27 cellular contexts compared by ENCODE assay signal in the genomic region with DNA sequence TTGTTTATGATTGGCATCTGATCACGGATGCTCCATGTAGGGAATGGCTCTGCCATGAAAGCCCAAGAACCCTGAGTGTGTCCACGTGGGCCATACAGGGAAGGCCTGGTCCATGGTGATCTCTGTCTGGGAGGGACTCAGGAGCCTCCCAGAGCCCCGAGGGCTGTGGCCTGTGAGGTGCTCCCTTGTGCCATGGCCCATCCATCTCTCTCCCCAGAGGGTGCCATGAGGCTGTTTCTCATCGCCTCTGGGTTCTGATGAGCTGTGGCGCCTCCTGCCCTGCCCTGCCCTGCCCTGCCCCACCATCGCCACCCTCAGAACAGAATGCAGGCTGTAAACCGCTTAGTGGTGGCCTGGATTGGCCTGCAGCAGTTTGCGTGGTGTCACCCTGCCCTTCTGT.
DNase-seq lines count a peak whose midpoint lies in the region; ATAC-seq and TF ChIP-seq lines count a peak whose summit lies in the region.
"Had no signal": no experiment of that assay in that cellular context is flagged by ENCODE, and none has a peak within 500 bp of the region (broad histone marks: within the 10 kb centered on the region; RNA-seq: fewer than 3 reads in every experiment).

No MANE protein-coding gene starts in this region.

- no peaks in the 10 kb centered on the region; the same call in 1 of the 2 replicates for H3K9me3 Mint-ChIP-seq in WTC11
- H3K9me3 Mint-ChIP-seq: CD4-positive, alpha-beta T cell; IgD-negative memory B cell had no signal

- TF ChIP-seq EP300 in transverse colon (IDR thresholded peaks at IDR 0.05; ENCODE audit: low read depth) = no peak

- H3K9me3 ChIP-seq in cardiac muscle cell (ENCODE audit: low read depth) (no peaks in the 10 kb centered on the region), right cardiac atrium (ENCODE audit: control insufficient read depth, low read length) (no peaks in the 10 kb centered on the region), mucosa of descending colon (no peaks in the 10 kb centered on the region), transverse colon (no peaks in the 10 kb centered on the region)
- H3K9me3 ChIP-seq: HAP-1 had no signal

- H3K36me3 ChIP-seq in cardiac muscle cell (no peaks in the 10 kb centered on the region), mucosa of descending colon (ENCODE audit: low read depth) (no peaks in the 10 kb centered on the region), transverse colon (no peaks in the 10 kb centered on the region)
- H3K36me3 ChIP-seq: HAP-1 had no signal

- POLR2A ChIA-PET in WTC11 (lab: Charles Lee) = no interaction called here

- peaks cover 64% of the 10 kb centered on the region for H3K4me1 Mint-ChIP-seq in WTC11

- H3K27me3 ChIP-seq in cardiac muscle cell = no peaks in the 10 kb centered on the region
- no peaks in the 10 kb centered on the region for H3K27me3 ChIP-seq in right cardiac atrium (ENCODE audit: control insufficient read depth, insufficient read depth)
- H3K27me3 ChIP-seq in transverse colon = no peaks in the 10 kb centered on the region

- no peaks in the 10 kb centered on the region for H3K27me3 Mint-ChIP-seq in WTC11 (ENCODE audit: low read depth)
- H3K27me3 Mint-ChIP-seq: B cell; CD4-positive, alpha-beta T cell had no signal

- DNase-seq in cardiac muscle cell (ENCODE audit: low read depth in 1 of 2, low spot score in 1 of 2) (no peak), right cardiac atrium (no peak), WTC11 (ENCODE audit: low spot score) (no peak), mucosa of descending colon (peak in 1 of 3 donors; percentile 40), transverse colon (peak; percentile 31), epidermal melanocyte (ENCODE audit: insufficient read length, low spot score) (no peak)
- no peak for DNase-seq in stimulated activated naive CD8-positive, alpha-beta T cell treated with anti-CD3 and anti-CD28 coated beads, Interleukin-15, Interleukin-2, amounts not matched to agents 100 U/mL and 50 U/mL, for 24 hours
- DNase-seq: CD4-positive, alpha-beta T cell; GM23248; MM.1S; NCI-H1048; NCI-H1417; NCI-H1694 treated with DMSO at 0.1 percent for 48 hours; NCI-H2081; NCI-H2171; NCI-H226; NCI-H510A; NCI-H69; SHP77 treated with DMSO at 0.1 percent for 48 hours had no signal

- H3K27ac ChIP-seq in cardiac muscle cell (peak overlapping the region; percentile 13), right cardiac atrium (ENCODE audit: low read length) (no peak overlapping the region), transverse colon (no peak overlapping the region)
- H3K27ac ChIP-seq: 22Rv1, GM23248, HL-60, KMS-11 had no signal

- peak overlapping the region; percentile 84; the same call in 1 of the 2 replicates for H3K27ac Mint-ChIP-seq in WTC11
- H3K27ac Mint-ChIP-seq: B cell; CD4-positive, alpha-beta T cell; IgD-negative memory B cell had no signal

- in situ Hi-C loops in transverse colon (cut with MboI; ENCODE audit: low pct_ligation_motif_present in 1 of 4, low pct_unique_long_range_greater_than_20kb in 1 of 4, low sequenced_read_pairs in 3 of 4) = no loop called here

- TF ChIP-seq CTCF in cardiac muscle cell (IDR thresholded peaks at IDR 0.05; ENCODE audit: low read depth, low read length) (no peak), WTC11 (IDR thresholded peaks at IDR 0.05) (no peak), mucosa of descending colon (IDR thresholded peaks at IDR 0.05) (no peak), transverse colon (IDR thresholded peaks at IDR 0.05) (no peak)

- no peak overlapping the region for H3K4me3 Mint-ChIP-seq in WTC11
- H3K4me3 Mint-ChIP-seq: B cell; CD4-positive, alpha-beta T cell had no signal

- TF ChIP-seq POLR2A in transverse colon (IDR thresholded peaks at IDR 0.05) = no peak

- intact Hi-C loops in right cardiac atrium (cut with DNase I) (no loop called here), mucosa of descending colon (cut with DNase I, micrococcal nuclease) (no loop called here), transverse colon (cut with DNase I; ENCODE audit: low total_unique reads) (no loop called here)

- H3K4me3 ChIP-seq in cardiac muscle cell = no peak overlapping the region
- H3K4me3 ChIP-seq in right cardiac atrium (ENCODE audit: low read length) = no peak overlapping the region
- H3K4me3 ChIP-seq in mucosa of descending colon = no peak overlapping the region
- H3K4me3 ChIP-seq in transverse colon = no peak overlapping the region
- H3K4me3 ChIP-seq: GM23248, HAP-1 had no signal

- CTCF ChIA-PET in WTC11 (lab: Charles Lee) = no interaction called here

- 97% methylated on average over 8 of the region's 8 CpGs for WGBS in right cardiac atrium
- WGBS in transverse colon (ENCODE audit: low coverage in 1 of 2), 2 donors = 53% methylated on average over 8 of the region's 8 CpGs; no CpG with 5 or more reads in 1 of the 2 donors

- peaks cover 53% of the 10 kb centered on the region for H3K4me1 ChIP-seq in cardiac muscle cell (ENCODE audit: low read depth)
- H3K4me1 ChIP-seq in right cardiac atrium (ENCODE audit: control insufficient read depth, insufficient read depth, low read length) = peaks cover 3% of the 10 kb centered on the region
- H3K4me1 ChIP-seq in mucosa of descending colon (ENCODE audit: low read depth) = peaks cover 16% of the 10 kb centered on the region
- H3K4me1 ChIP-seq in transverse colon = peaks cover 0 to 25% (median 10%) of the 10 kb centered on the region in 4 donors
- H3K4me1 ChIP-seq: HAP-1 had no signal

- ATAC-seq in right cardiac atrium (no peak), WTC11 (no peak), mucosa of descending colon (peak; percentile 64), HG02870 (IDR thresholded peaks at IDR 0.05; ENCODE audit: unreplicated experiment) (no peak)
- no peak for ATAC-seq in stimulated activated naive CD8-positive, alpha-beta T cell treated with anti-CD3 and anti-CD28 coated beads, Interleukin-15, Interleukin-2, amounts not matched to agents 100 U/mL and 50 U/mL, for 24 hours
- ATAC-seq: Panc1 had no signal

- H3K36me3 Mint-ChIP-seq in WTC11 = peaks cover 4% of the 10 kb centered on the region

TF ChIP-seq in WTC11, 78 proteins besides CTCF, POLR2A, EP300 and RAD21 (continues in another document):
- TF ChIP-seq ZNF671 (CRISPR knock-in tag; IDR thresholded peaks at IDR 0.05) = no peak
- TF ChIP-seq RORB (CRISPR knock-in tag; IDR thresholded peaks at IDR 0.05) = no peak
- no peak for TF ChIP-seq MYBL2 (CRISPR knock-in tag; IDR thresholded peaks at IDR 0.05)
- TF ChIP-seq, protein P1, sequence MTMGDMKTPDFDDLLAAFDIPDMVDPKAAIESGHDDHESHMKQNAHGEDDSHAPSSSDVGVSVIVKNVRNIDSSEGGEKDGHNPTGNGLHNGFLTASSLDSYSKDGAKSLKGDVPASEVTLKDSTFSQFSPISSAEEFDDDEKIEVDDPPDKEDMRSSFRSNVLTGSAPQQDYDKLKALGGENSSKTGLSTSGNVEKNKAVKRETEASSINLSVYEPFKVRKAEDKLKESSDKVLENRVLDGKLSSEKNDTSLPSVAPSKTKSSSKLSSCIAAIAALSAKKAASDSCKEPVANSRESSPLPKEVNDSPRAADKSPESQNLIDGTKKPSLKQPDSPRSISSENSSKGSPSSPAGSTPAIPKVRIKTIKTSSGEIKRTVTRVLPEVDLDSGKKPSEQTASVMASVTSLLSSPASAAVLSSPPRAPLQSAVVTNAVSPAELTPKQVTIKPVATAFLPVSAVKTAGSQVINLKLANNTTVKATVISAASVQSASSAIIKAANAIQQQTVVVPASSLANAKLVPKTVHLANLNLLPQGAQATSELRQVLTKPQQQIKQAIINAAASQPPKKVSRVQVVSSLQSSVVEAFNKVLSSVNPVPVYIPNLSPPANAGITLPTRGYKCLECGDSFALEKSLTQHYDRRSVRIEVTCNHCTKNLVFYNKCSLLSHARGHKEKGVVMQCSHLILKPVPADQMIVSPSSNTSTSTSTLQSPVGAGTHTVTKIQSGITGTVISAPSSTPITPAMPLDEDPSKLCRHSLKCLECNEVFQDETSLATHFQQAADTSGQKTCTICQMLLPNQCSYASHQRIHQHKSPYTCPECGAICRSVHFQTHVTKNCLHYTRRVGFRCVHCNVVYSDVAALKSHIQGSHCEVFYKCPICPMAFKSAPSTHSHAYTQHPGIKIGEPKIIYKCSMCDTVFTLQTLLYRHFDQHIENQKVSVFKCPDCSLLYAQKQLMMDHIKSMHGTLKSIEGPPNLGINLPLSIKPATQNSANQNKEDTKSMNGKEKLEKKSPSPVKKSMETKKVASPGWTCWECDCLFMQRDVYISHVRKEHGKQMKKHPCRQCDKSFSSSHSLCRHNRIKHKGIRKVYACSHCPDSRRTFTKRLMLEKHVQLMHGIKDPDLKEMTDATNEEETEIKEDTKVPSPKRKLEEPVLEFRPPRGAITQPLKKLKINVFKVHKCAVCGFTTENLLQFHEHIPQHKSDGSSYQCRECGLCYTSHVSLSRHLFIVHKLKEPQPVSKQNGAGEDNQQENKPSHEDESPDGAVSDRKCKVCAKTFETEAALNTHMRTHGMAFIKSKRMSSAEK (CRISPR knock-in tag; IDR thresholded peaks at IDR 0.05; ENCODE audit: borderline replicate concordance) = no peak
- TF ChIP-seq, protein P2, sequence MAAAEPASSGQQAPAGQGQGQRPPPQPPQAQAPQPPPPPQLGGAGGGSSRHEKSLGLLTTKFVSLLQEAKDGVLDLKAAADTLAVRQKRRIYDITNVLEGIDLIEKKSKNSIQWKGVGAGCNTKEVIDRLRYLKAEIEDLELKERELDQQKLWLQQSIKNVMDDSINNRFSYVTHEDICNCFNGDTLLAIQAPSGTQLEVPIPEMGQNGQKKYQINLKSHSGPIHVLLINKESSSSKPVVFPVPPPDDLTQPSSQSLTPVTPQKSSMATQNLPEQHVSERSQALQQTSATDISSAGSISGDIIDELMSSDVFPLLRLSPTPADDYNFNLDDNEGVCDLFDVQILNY (CRISPR knock-in tag; IDR thresholded peaks at IDR 0.05) = no peak
- no peak for TF ChIP-seq ESRRA (CRISPR knock-in tag; IDR thresholded peaks at IDR 0.05; ENCODE audit: borderline replicate concordance)
- TF ChIP-seq E2F1 (CRISPR knock-in tag; IDR thresholded peaks at IDR 0.05) = no peak
- TF ChIP-seq PRRX2 (CRISPR knock-in tag; IDR thresholded peaks at IDR 0.05) = no peak
- TF ChIP-seq, protein P3, sequence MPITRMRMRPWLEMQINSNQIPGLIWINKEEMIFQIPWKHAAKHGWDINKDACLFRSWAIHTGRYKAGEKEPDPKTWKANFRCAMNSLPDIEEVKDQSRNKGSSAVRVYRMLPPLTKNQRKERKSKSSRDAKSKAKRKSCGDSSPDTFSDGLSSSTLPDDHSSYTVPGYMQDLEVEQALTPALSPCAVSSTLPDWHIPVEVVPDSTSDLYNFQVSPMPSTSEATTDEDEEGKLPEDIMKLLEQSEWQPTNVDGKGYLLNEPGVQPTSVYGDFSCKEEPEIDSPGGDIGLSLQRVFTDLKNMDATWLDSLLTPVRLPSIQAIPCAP (CRISPR knock-in tag; IDR thresholded peaks at IDR 0.05) = no peak
